ENCODE assay signal across 17 cellular contexts in genomic region chr2:122999823-123000222, GRCh38.
"Had no signal": no experiment of that assay in that cellular context is flagged by ENCODE, and none has a peak within 500 bp of the region (broad histone marks: within the 10 kb centered on the region; RNA-seq: fewer than 3 reads in every experiment).

No MANE protein-coding gene starts in this region.

- H3K9me3 ChIP-seq: psoas muscle had no signal

- H3K36me3 ChIP-seq: esophagus squamous epithelium had no signal

- ATAC-seq: activated CD8-positive, alpha-beta memory T cell treated with anti-CD3 and anti-CD28 coated beads, Interleukin-2, amount 10 ng/mL, durations not matched to agents 7 days and 5 days; foreskin keratinocyte; naive thymus-derived CD4-positive, alpha-beta T cell; psoas muscle had no signal

- H3K27me3 ChIP-seq: esophagus squamous epithelium, foreskin keratinocyte had no signal

- H3K4me1 ChIP-seq: esophagus squamous epithelium, foreskin keratinocyte, psoas muscle had no signal

- DNase-seq: activated CD4-positive, alpha-beta T cell treated with anti-CD3 and anti-CD28 coated beads for 1 hour; activated CD4-positive, alpha-beta T cell treated with anti-CD3 and anti-CD28 coated beads, Interleukin-2, amount 50 U/mL, for 48 hours; activated CD8-positive, alpha-beta memory T cell treated with anti-CD3 and anti-CD28 coated beads, Interleukin-2, amount 10 ng/mL, durations not matched to agents 7 days and 5 days; activated effector memory CD4-positive, alpha-beta T cell treated with anti-CD3 and anti-CD28 coated beads, Interleukin-2, amount 50 U/mL, for 16 hours; activated T-cell treated with anti-CD3 and anti-CD28 coated beads, Interleukin-2, amount 50 U/mL, for 24 hours; amygdala; cerebellar nuclear complex; dermis blood vessel endothelial cell; esophagus squamous epithelium; foreskin keratinocyte; immature natural killer cell; naive thymus-derived CD4-positive, alpha-beta T cell; occipital lobe; psoas muscle; stimulated activated CD4-positive, alpha-beta T cell treated with anti-CD3 and anti-CD28 coated beads, Interleukin-12 subunit alpha, Interleukin-12 subunit beta, amount 100 ng/mL, for 4 hours; stimulated activated naive CD4-positive, alpha-beta T cell treated with Interleukin-2 at 50 U/mL for 16 hours; trophoblast cell had no signal

- H3K4me3 ChIP-seq: esophagus squamous epithelium, psoas muscle had no signal

- H3K27ac ChIP-seq: esophagus squamous epithelium, foreskin keratinocyte, psoas muscle had no signal
